ENCODE assay signal across 1 cellular context in the genomic region with DNA sequence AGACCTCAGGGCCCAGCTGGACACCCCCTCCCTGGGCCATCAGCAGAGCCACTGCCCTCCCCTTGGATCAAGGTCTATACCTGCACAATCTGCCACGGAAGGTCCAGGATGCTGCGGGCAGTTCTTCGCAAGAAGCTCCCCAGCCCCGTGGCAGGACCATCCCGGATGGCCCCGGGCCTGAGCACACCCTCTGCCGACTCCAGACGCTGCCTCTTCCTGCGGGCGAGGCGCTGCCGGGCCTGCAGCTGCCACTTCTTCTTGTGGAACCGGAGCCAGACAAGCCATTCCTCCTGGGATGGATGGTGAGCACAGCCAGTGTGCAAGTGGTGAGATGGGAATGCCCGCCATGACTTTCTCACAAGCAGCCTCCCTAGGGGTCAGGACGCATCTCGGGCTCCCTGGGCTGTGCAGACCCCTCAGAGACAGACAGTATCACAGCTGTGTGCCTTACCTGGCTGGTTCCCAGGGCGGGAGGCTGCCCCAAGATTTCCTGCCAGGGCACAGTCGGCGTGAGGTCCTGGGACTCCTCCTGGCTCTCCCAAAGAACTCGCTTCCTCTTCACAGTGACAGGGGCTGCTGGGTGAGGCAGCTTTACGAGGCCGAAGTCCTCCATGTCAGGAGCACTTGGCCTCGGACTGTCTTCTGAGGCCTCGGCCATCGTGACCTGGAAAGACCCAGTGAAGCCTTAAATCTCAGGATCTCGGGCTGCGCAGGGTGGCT.
TF ChIP-seq lines count a peak whose summit lies in the region.

No MANE protein-coding gene starts in this region.

TF ChIP-seq in endothelial cell of umbilical vein, 7 proteins besides CTCF, POLR2A, EP300 and RAD21:
- no peak for TF ChIP-seq EZH2 (IDR thresholded peaks at IDR 0.05; ENCODE audit: borderline replicate concordance, low read depth, low read length, severe bottlenecking)
- TF ChIP-seq GATA2 (IDR thresholded peaks at IDR 0.05; ENCODE audit: insufficient read depth, insufficient read length, low read depth, low read length): no peak
- no peak for TF ChIP-seq MYC (IDR thresholded peaks at IDR 0.05; ENCODE audit: low read depth, low read length)
- TF ChIP-seq, protein P1, sequence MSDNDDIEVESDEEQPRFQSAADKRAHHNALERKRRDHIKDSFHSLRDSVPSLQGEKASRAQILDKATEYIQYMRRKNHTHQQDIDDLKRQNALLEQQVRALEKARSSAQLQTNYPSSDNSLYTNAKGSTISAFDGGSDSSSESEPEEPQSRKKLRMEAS (IDR thresholded peaks at IDR 0.05; ENCODE audit: insufficient read depth, insufficient read length): no peak
- TF ChIP-seq POLR2AphosphoS5 (IDR thresholded peaks at IDR 0.05; ENCODE audit: insufficient read depth, low read depth, low read length): no peak
